In genomic region chr5:78648359-78649219, GRCh38 we compare ENCODE assay signal across 8 cellular contexts. TPM values are rescaled to one million over a fixed set of nuclear protein-coding genes. Genes with fewer than 3 reads are reported as not detected.
DNase-seq lines count a peak whose midpoint lies in the region; ATAC-seq, FAIRE-seq and TF ChIP-seq lines count a peak whose summit lies in the region.

TSS of gene LHFPL2 (minus strand) at chr5:78648772. CDS start at chr5:78510213, 138,559 bp downstream.

- H3K36me3 Mint-ChIP-seq in activated naive CD8-positive, alpha-beta T cell treated with anti-CD3 and anti-CD28 coated beads for 36 hours = no peaks in the 10 kb centered on the region
- H3K36me3 Mint-ChIP-seq in neural progenitor cell = peaks cover 7% of the 10 kb centered on the region

- FAIRE-seq in GM18507 (lab: Jason Lieb, UNC) = no peak

- H3K27me3 ChIP-seq in neural progenitor cell = no peaks in the 10 kb centered on the region
- H3K27me3 ChIP-seq in aorta (ENCODE audit: control insufficient read depth in 1 of 2, insufficient read depth in 2 of 2, low read length in 1 of 2) = no peaks in the 10 kb centered on the region

- no peak within 1 kb of the TSS for H3K27ac Mint-ChIP-seq in activated naive CD8-positive, alpha-beta T cell treated with anti-CD3 and anti-CD28 coated beads for 36 hours
- H3K27ac Mint-ChIP-seq in neural progenitor cell = no peak within 1 kb of the TSS

- peaks cover 25% of the 10 kb centered on the region for H3K4me1 ChIP-seq in neural progenitor cell
- H3K4me1 ChIP-seq in aorta (ENCODE audit: control insufficient read depth in 1 of 2, insufficient read depth in 2 of 2, low read length in 2 of 2) = peaks cover 0 to 3% of the 10 kb centered on the region in 2 donors

- peaks cover 26% of the 10 kb centered on the region for H3F3A ChIP-seq in neural progenitor cell (ENCODE audit: low read depth)

- H3K27ac ChIP-seq in neural progenitor cell (peak within 1 kb of the TSS; percentile 89), aorta (ENCODE audit: low read depth in 1 of 2, low read length in 2 of 2) (peak within 1 kb of the TSS; percentile 66 to 99)

- no peaks in the 10 kb centered on the region for H3K9me3 Mint-ChIP-seq in activated naive CD8-positive, alpha-beta T cell treated with anti-CD3 and anti-CD28 coated beads for 36 hours
- no peaks in the 10 kb centered on the region for H3K9me3 Mint-ChIP-seq in neural progenitor cell

- H3K27me3 Mint-ChIP-seq in activated naive CD8-positive, alpha-beta T cell treated with anti-CD3 and anti-CD28 coated beads for 36 hours = peaks cover 69% of the 10 kb centered on the region
- H3K27me3 Mint-ChIP-seq in neural progenitor cell (ENCODE audit: insufficient read depth, low read depth) = peaks cover 10% of the 10 kb centered on the region

- peak within 1 kb of the TSS; percentile 98 for H2AFZ ChIP-seq in neural progenitor cell (replicated peaks)

- H3K4me1 Mint-ChIP-seq in activated naive CD8-positive, alpha-beta T cell treated with anti-CD3 and anti-CD28 coated beads for 36 hours = peaks cover 10% of the 10 kb centered on the region
- peaks cover 24% of the 10 kb centered on the region for H3K4me1 Mint-ChIP-seq in neural progenitor cell

- no peaks in the 10 kb centered on the region for H3K36me3 ChIP-seq in neural progenitor cell
- no peaks in the 10 kb centered on the region for H3K36me3 ChIP-seq in aorta (ENCODE audit: control insufficient read depth in 1 of 2, insufficient read depth in 2 of 2, low read length in 1 of 2)

- H3K4me2 ChIP-seq in neural progenitor cell = peak within 1 kb of the TSS; percentile 97

- ATAC-seq in HG02970 (IDR thresholded peaks at IDR 0.05; ENCODE audit: low FRiP score, unreplicated experiment) (peak; percentile 55), aorta (ENCODE audit: low FRiP score) (peak; percentile 92)

- no peaks in the 10 kb centered on the region for H3K9me3 ChIP-seq in neural progenitor cell (ENCODE audit: low read depth)
- no peaks in the 10 kb centered on the region for H3K9me3 ChIP-seq in aorta (ENCODE audit: control insufficient read depth, low read length)

- no peaks in the 10 kb centered on the region for H4K20me1 ChIP-seq in neural progenitor cell (ENCODE audit: low read depth)

- intact Hi-C loops in aorta (cut with DNase I) = loop anchor here (5.0 to 10.0 kb wide), 4 partner anchors 54 to 336 kb away; partner anchors contain the start of gene ARSB (in 1 of the 2)

- H3K4me3 Mint-ChIP-seq in activated naive CD8-positive, alpha-beta T cell treated with anti-CD3 and anti-CD28 coated beads for 36 hours = peak within 1 kb of the TSS; percentile 67
- H3K4me3 Mint-ChIP-seq in neural progenitor cell = peak within 1 kb of the TSS; percentile 95

- 0 to 1% methylated on average over 40 to 112 of the region's 112 CpGs for WGBS in aorta, 2 donors

- TF ChIP-seq CTCF in neural progenitor cell (IDR thresholded peaks at IDR 0.05) = no peak

- peaks cover 39% of the 10 kb centered on the region for H3K79me2 ChIP-seq in neural progenitor cell (ENCODE audit: low read depth)

- H3K4me3 ChIP-seq in neural progenitor cell = peak within 1 kb of the TSS; percentile 77
- peak within 1 kb of the TSS; percentile 57 to 65 for H3K4me3 ChIP-seq in aorta (ENCODE audit: low read length in 2 of 2)

- DNase-seq in AG08396 (ENCODE audit: low spot score) = peak; percentile 86
- DNase-seq in GM18507 (ENCODE audit: extremely low spot score, insufficient read length, low read depth) = peak; percentile 51
- DNase-seq in NCI-H510A treated with DMSO at 0.1 percent for 48 hours (lab: John Stamatoyannopoulos, UW) = peak; percentile 44
- DNase-seq in activated naive CD8-positive, alpha-beta T cell treated with anti-CD3 and anti-CD28 coated beads for 36 hours = peak; percentile 43
- no peak for DNase-seq in glomerular endothelial cell (ENCODE audit: extremely low read depth, low read depth, low spot score)
- peak; percentile 95 for DNase-seq in neural progenitor cell (ENCODE audit: low spot score)
- DNase-seq in aorta = peak; percentile 86 to 93

- peak within 1 kb of the TSS; percentile 50 for H3K9ac ChIP-seq in neural progenitor cell

RNA-seq across cellular contexts. Expression of gene LHFPL2, which starts in this region (rescaled TPM):
- under 1 TPM; 0.12 to 0.40 TPM for total RNA-seq in activated naive CD8-positive, alpha-beta T cell treated with anti-CD3 and anti-CD28 coated beads for 36 hours
- total RNA-seq in glomerular endothelial cell (39.2 and 65.3 TPM in 2 replicates), neural progenitor cell (ENCODE audit: low replicate concordance) (20.6 and 21.1 TPM in 2 replicates), aorta (10 to 100 TPM; 38.6 to 43.1 TPM)
- 10 to 100 TPM; 16.4 to 20.0 TPM for polyA plus RNA-seq in aorta

Comparison
In these comparisons a context has a peak if more than half of its experiments do, and no peak if none do; other contexts are left out.
1. RNA of gene LHFPL2 (total RNA-seq): 39.2 to 65.3 TPM in glomerular endothelial cell, 38.6 to 43.1 TPM in aorta and 20.6 to 21.1 TPM in neural progenitor cell; 0.12 to 0.40 TPM in activated naive CD8-positive, alpha-beta T cell treated with anti-CD3 and anti-CD28 coated beads for 36 hours; every median in the first group is over 10 times any median in the second.
2. Peak in DNase-seq in activated naive CD8-positive, alpha-beta T cell treated with anti-CD3 and anti-CD28 coated beads for 36 hours; RNA of the gene not detected or under 1 TPM.